ENCODE assay signal across 1 cellular context in genomic region chr5:38059876-38060275, GRCh38.
TF ChIP-seq lines count a peak whose summit lies in the region.

No MANE protein-coding gene starts in this region.

TF ChIP-seq in HepG2, 621 proteins besides CTCF, POLR2A, EP300 and RAD21 (continued from another document):
- TF ChIP-seq SNRNP70 (IDR thresholded peaks at IDR 0.05; ENCODE audit: low read depth, low read length) (no peak), ZNF616 (CRISPR knock-in tag; IDR thresholded peaks at IDR 0.05; ENCODE audit: low read depth) (no peak), SP1 (IDR thresholded peaks at IDR 0.05) (no peak), SP1 (CRISPR knock-in tag; IDR thresholded peaks at IDR 0.05) (no peak), SKIL (CRISPR knock-in tag; IDR thresholded peaks at IDR 0.05; ENCODE audit: borderline replicate concordance) (no peak)
